8 cellular contexts compared by ENCODE assay signal in the genomic region with DNA sequence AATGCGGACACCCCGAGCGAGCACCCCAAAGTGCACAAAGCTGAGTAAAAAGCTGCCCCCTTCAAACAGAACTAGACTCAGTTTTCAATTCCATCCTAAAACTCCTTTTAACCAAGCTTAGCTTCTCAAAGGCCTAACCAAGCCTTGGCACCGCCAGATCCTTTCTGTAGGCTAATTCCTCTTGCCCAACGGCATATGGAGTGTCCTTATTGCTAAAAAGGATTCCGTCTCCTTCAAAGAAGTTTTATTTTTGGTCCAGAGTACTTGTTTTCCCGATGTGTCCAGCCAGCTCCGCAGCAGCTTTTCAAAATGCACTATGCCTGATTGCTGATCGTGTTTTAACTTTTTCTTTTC. TPM values are rescaled to one million over a fixed set of nuclear protein-coding genes. Genes with fewer than 3 reads are reported as not detected.
DNase-seq lines count a peak whose midpoint lies in the region; ATAC-seq and TF ChIP-seq lines count a peak whose summit lies in the region.

No MANE protein-coding gene starts in this region.

- peak overlapping the region in 5 of 10 donors; percentile 10 to 100 (median 66) for H3K4me3 Mint-ChIP-seq in naive thymus-derived CD4-positive, alpha-beta T cell

- in situ Hi-C loops in IMR-90 (cut with MboI; ENCODE audit: low sequenced_read_pairs): loop anchor here (5.0 to 10.0 kb wide), 3 partner anchors 38 to 267 kb away; a partner anchor contains a TSS

- H2BK5ac ChIP-seq in IMR-90 (ENCODE audit: low read depth, low read length, poor library complexity, severe bottlenecking): peak overlapping the region; percentile 34

- H3K27ac Mint-ChIP-seq in naive thymus-derived CD4-positive, alpha-beta T cell: peak overlapping the region in 7 of 9 donors; percentile 14 to 90 (median 70)

- no peak overlapping the region for H3K4me3 ChIP-seq in A673 (ENCODE audit: low read depth, low read length, poor library complexity, severe bottlenecking)
- H3K4me3 ChIP-seq in IMR-90 (ENCODE audit: insufficient read depth, low read depth, low read length): no peak overlapping the region; the same call in 1 of the 2 replicates
- no peak overlapping the region for H3K4me3 ChIP-seq in naive thymus-derived CD4-positive, alpha-beta T cell (ENCODE audit: low read length)

- H3K4ac ChIP-seq in IMR-90 (ENCODE audit: low read depth, low read length): peak overlapping the region; percentile 84

- DNase-seq in A673 (ENCODE audit: low spot score): no peak
- peak; percentile 25 for DNase-seq in IMR-90
- no peak for DNase-seq in caudate nucleus (lab: John Stamatoyannopoulos, UW)
- no peak for DNase-seq in naive thymus-derived CD4-positive, alpha-beta T cell
- no peak for DNase-seq in NCI-H1048 (lab: John Stamatoyannopoulos, UW)

- dilution Hi-C loops in IMR-90 (cut with HindIII; ENCODE audit: low sequenced_read_pairs, unreplicated experiment): no loop called here

- ATAC-seq in IMR-90 (ENCODE audit: low read depth) (no peak), HG02623 (IDR thresholded peaks at IDR 0.05; ENCODE audit: unreplicated experiment) (no peak), GM18519 (IDR thresholded peaks at IDR 0.05; ENCODE audit: low FRiP score, unreplicated experiment) (no peak), GM21390 (IDR thresholded peaks at IDR 0.05; ENCODE audit: unreplicated experiment) (no peak)
- ATAC-seq in naive thymus-derived CD4-positive, alpha-beta T cell: no peak

- peaks cover 27 to 61% (median 50%) of the 10 kb centered on the region in 7 donors for H3K4me1 Mint-ChIP-seq in naive thymus-derived CD4-positive, alpha-beta T cell

- peak overlapping the region in 1 of 2 experiments; percentile 74; a peak in 2 of 4 replicates for H4K8ac ChIP-seq in IMR-90 (ENCODE audit: low read depth in 2 of 2, low read length in 2 of 2)

- no peaks in the 10 kb centered on the region for H3K27me3 Mint-ChIP-seq in naive thymus-derived CD4-positive, alpha-beta T cell

- peak overlapping the region; percentile 66 for H2AK9ac ChIP-seq in IMR-90 (replicated peaks; ENCODE audit: low read depth, low read length, poor library complexity)

- peak overlapping the region; percentile 29; the same call in 1 of the 3 replicates for H2BK15ac ChIP-seq in IMR-90 (ENCODE audit: low read depth, low read length)

- peak overlapping the region; percentile 44; the same call in 1 of the 2 replicates for H3K18ac ChIP-seq in IMR-90 (ENCODE audit: low read depth, low read length)

- H3K36me3 ChIP-seq in A673 (ENCODE audit: insufficient read depth, low read length, poor library complexity, severe bottlenecking) (peaks cover 4% of the 10 kb centered on the region), IMR-90 (ENCODE audit: control insufficient read depth, insufficient read depth, low read length) (peaks cover 14% of the 10 kb centered on the region)
- H3K36me3 ChIP-seq in naive thymus-derived CD4-positive, alpha-beta T cell (ENCODE audit: control insufficient read depth in 2 of 3, insufficient read depth in 3 of 3, low read length in 3 of 3): peaks cover 0 to 10% (median 8%) of the 10 kb centered on the region in 3 experiments

- H2AK5ac ChIP-seq in IMR-90 (ENCODE audit: low read depth, low read length): peak overlapping the region; percentile 76; the same call in 1 of the 2 replicates

- H3K36me3 Mint-ChIP-seq in naive thymus-derived CD4-positive, alpha-beta T cell: peaks cover 3 to 63% (median 5%) of the 10 kb centered on the region in 5 donors

- intact Hi-C loops in A673 (cut with micrococcal nuclease; ENCODE audit: unreplicated experiment): no loop called here
- intact Hi-C loops in IMR-90 (cut with micrococcal nuclease): loop anchor here (5.0 kb wide), 1 partner anchor 213 kb away; no protein-coding TSS in a partner anchor
- intact Hi-C loops in naive thymus-derived CD4-positive, alpha-beta T cell (cut with micrococcal nuclease): loop anchor here in 1 of 2 donors (10.0 kb wide), 1 partner anchor 490 kb away; a partner anchor contains a TSS

- WGBS in IMR-90 (ENCODE audit: extremely low coverage in 2 of 2, insufficient read length in 1 of 2), 2 experiments: no CpG with 5 or more reads among the region's 9 CpGs

- no peaks in the 10 kb centered on the region for H3K9me3 ChIP-seq in A673 (ENCODE audit: low read depth, low read length, poor library complexity, severe bottlenecking)
- no peaks in the 10 kb centered on the region for H3K9me3 ChIP-seq in IMR-90 (ENCODE audit: control insufficient read depth, insufficient read depth, low read length)
- no peaks in the 10 kb centered on the region for H3K9me3 ChIP-seq in naive thymus-derived CD4-positive, alpha-beta T cell (ENCODE audit: control insufficient read depth in 2 of 3, low read length in 3 of 3)

- H4K5ac ChIP-seq in IMR-90 (ENCODE audit: low read depth, low read length): peak overlapping the region; percentile 51

- H3K27me3 ChIP-seq in A673 (replicated peaks; ENCODE audit: insufficient read depth, low read depth, low read length, poor library complexity) (no peaks in the 10 kb centered on the region), IMR-90 (ENCODE audit: control insufficient read depth, insufficient read depth, low read length) (no peaks in the 10 kb centered on the region)
- H3K27me3 ChIP-seq in naive thymus-derived CD4-positive, alpha-beta T cell (ENCODE audit: control insufficient read depth in 2 of 2, insufficient read depth in 2 of 2, low read length in 2 of 2): no peaks in the 10 kb centered on the region

- TF ChIP-seq CTCF in A673 (conservative IDR thresholded peaks at IDR 0.05; ENCODE audit: low read depth, low read length) (no peak), IMR-90 (conservative IDR thresholded peaks at IDR 0.05; ENCODE audit: low read depth, low read length) (no peak)

- H2BK20ac ChIP-seq in IMR-90 (ENCODE audit: low read depth, low read length): 0 out of 2 replicates have a peak overlapping the region, but pooled peaks have one; percentile 32

- H3K4me1 ChIP-seq in A673 (ENCODE audit: insufficient read depth, low read length, poor library complexity, severe bottlenecking): peaks cover 35% of the 10 kb centered on the region
- H3K4me1 ChIP-seq in IMR-90 (ENCODE audit: control insufficient read depth, insufficient read depth, low read length): peaks cover 42% of the 10 kb centered on the region
- peaks cover 33 to 56% of the 10 kb centered on the region in 2 donors for H3K4me1 ChIP-seq in naive thymus-derived CD4-positive, alpha-beta T cell (ENCODE audit: control insufficient read depth in 2 of 2, insufficient read depth in 2 of 2, low read length in 2 of 2)

- 0 out of 2 replicates have a peak overlapping the region, but pooled peaks have one; percentile 32 for H3K14ac ChIP-seq in IMR-90 (replicated peaks; ENCODE audit: low read depth, low read length)

- TF ChIP-seq POLR2A in IMR-90 (IDR thresholded peaks at IDR 0.05; ENCODE audit: low read depth, low read length): no peak

- peak overlapping the region; percentile 74 for H4K91ac ChIP-seq in IMR-90 (ENCODE audit: insufficient read depth, low read depth, low read length)

- peak overlapping the region; percentile 68 for H2BK120ac ChIP-seq in IMR-90 (ENCODE audit: low read depth, low read length)

- H3K23ac ChIP-seq in IMR-90 (ENCODE audit: low read depth, low read length): peak overlapping the region; percentile 84; the same call in 1 of the 2 replicates

- H3K27ac ChIP-seq in A673 (ENCODE audit: low read depth, low read length, poor library complexity, severe bottlenecking) (peak overlapping the region; percentile 24), IMR-90 (ENCODE audit: insufficient read depth, low read length) (peak overlapping the region; percentile 2), caudate nucleus (ENCODE audit: low read depth, low read length) (peak overlapping the region; percentile 74)
- H3K27ac ChIP-seq in naive thymus-derived CD4-positive, alpha-beta T cell (ENCODE audit: low read depth, low read length): peak overlapping the region; percentile 46

- peak overlapping the region; percentile 83 for H3K4me2 ChIP-seq in IMR-90 (ENCODE audit: low read depth, low read length)

- TF ChIP-seq RAD21 in IMR-90 (IDR thresholded peaks at IDR 0.05; ENCODE audit: low read length): no peak

- H4K20me1 ChIP-seq in IMR-90 (ENCODE audit: insufficient read depth, low read length): peaks cover 24% of the 10 kb centered on the region; the same call in 1 of the 2 replicates

- POLR2A ChIA-PET in A673 (lab: Charles Lee; ENCODE audit: low non-redundant PET): no interaction called here
- POLR2A ChIA-PET in IMR-90 (lab: Charles Lee; ENCODE audit: unreplicated experiment): interaction anchor here (1.0 to 1.1 kb wide), 2 partner anchors 38 to 39 kb away, joined by 4 to 5 read pairs; no protein-coding TSS in a partner anchor
- POLR2A ChIA-PET in naive thymus-derived CD4-positive, alpha-beta T cell (lab: Charles Lee): interaction anchor here (0.6 kb wide), 1 partner anchor 31 kb away, joined by 3 read pairs; no protein-coding TSS in a partner anchor

- BruUV-seq in A673 (replicated peaks; lab: Mats Ljungman, UMichigan) (no TSS peak), IMR-90 (replicated peaks; lab: Mats Ljungman, UMichigan) (no TSS peak)

- CTCF ChIA-PET in A673 (lab: Charles Lee): no interaction called here
- CTCF ChIA-PET in IMR-90 (lab: Yijun Ruan, JAX): interaction anchor here (0.5 to 2.1 kb wide), 5 partner anchors 37 to 272 kb away, joined by 3 to 11 read pairs (median 4); no protein-coding TSS in a partner anchor
- CTCF ChIA-PET in naive thymus-derived CD4-positive, alpha-beta T cell (lab: Charles Lee): interaction anchor here (0.9 to 1.9 kb wide), 3 partner anchors 29 to 273 kb away, joined by 3 to 10 read pairs (median 3); no protein-coding TSS in a partner anchor

- H3K9me3 Mint-ChIP-seq in naive thymus-derived CD4-positive, alpha-beta T cell: no peaks in the 10 kb centered on the region

- peak overlapping the region; percentile 21; the same call in 1 of the 2 replicates for H3K9ac ChIP-seq in IMR-90 (ENCODE audit: low read depth, low read length)

- H3K9me1 ChIP-seq in IMR-90 (ENCODE audit: insufficient read depth, low read length): peaks cover 15% of the 10 kb centered on the region

- no peak overlapping the region for H3K56ac ChIP-seq in IMR-90 (ENCODE audit: extremely low read depth, insufficient read depth, low read length)

- H2AFZ ChIP-seq in IMR-90 (replicated peaks; ENCODE audit: low read length, poor library complexity): peak overlapping the region; percentile 28

- peaks cover 16 to 54% of the 10 kb centered on the region in 2 experiments; a peak in 3 of 4 replicates for H3K79me1 ChIP-seq in IMR-90 (ENCODE audit: low read depth in 1 of 2, low read length in 2 of 2)

TF ChIP-seq in IMR-90, 13 proteins besides CTCF, POLR2A, EP300 and RAD21 (continues in another document):
- no peak for TF ChIP-seq MXI1 (IDR thresholded peaks at IDR 0.05; ENCODE audit: borderline replicate concordance, low read depth, low read length)

RNA-seq across cellular contexts. Expression of a gene that starts 5.3 kb away (rescaled TPM):
- total RNA-seq in A673 (2021): 3.0 and 3.5 TPM in 2 replicates
- total RNA-seq in IMR-90 (2012; rRNA removed): 22.8 and 24.2 TPM in 2 replicates
- 31.1 and 31.8 TPM in 2 replicates for polyA plus RNA-seq in IMR-90 (2012; rRNA removed)
- polyA plus RNA-seq in IMR-90 (2012; cell fraction: cytosol; rRNA removed): 26.0 and 43.6 TPM in 2 replicates
- 147 and 366 TPM in 2 replicates for polyA plus RNA-seq in IMR-90 (2012; cell fraction: nucleus; rRNA removed; ENCODE audit: low replicate concordance)
- total RNA-seq in naive thymus-derived CD4-positive, alpha-beta T cell: 100 to 1,000 TPM in 2 of 5 experiments, 10 to 100 TPM in 1, 1 to 10 TPM in 2; 3.9 to 383 (median 71.2) TPM
- polyA plus RNA-seq in naive thymus-derived CD4-positive, alpha-beta T cell: 1 to 10 TPM in 1 of 2 donors, under 1 TPM in 1; 0.82 to 3.1 TPM

Comparison
In these comparisons a context has a peak if more than half of its experiments do, and no peak if none do; other contexts are left out.
1. H3K27ac ChIP-seq: peak in every context shown above with its lines; median percentile 74 in caudate nucleus; 46 in naive thymus-derived CD4-positive, alpha-beta T cell; 24 in A673; 2 in IMR-90.